5 cellular contexts compared by ENCODE assay signal in genomic region chr4:173862754-173863153, GRCh38.
"Had no signal": no experiment of that assay in that cellular context is flagged by ENCODE, and none has a peak within 500 bp of the region (broad histone marks: within the 10 kb centered on the region; RNA-seq: fewer than 3 reads in every experiment).

No MANE protein-coding gene starts in this region.

- H3K4me2 ChIP-seq: KMS-11 had no signal

- H3K27ac ChIP-seq: HL-60, KMS-11 had no signal

- H3K9ac ChIP-seq: KMS-11 had no signal

- DNase-seq: KBM-7, KG1 had no signal

- FAIRE-seq: HTR-8/SVneo had no signal
